In the genomic region with DNA sequence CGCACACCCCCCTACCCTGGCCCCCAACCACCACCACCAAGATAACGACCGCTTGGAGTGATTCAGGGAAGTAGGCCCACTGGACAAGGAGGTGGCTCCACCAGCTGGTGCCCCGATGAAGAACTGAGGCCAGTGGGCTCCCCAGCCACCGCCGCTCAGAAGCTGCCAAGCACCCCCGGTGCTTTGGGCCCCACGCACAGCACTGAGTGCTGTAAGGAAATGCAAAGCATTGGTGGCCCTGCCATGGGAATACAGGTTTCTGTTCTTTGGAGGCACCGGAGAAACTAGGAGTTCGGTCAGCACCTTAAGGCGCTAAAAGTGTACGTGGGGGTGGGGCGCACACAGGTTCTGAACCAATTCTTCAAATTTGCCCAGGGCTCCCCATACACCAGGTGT, we compare ENCODE assay signal across 8 cellular contexts. TPM values are rescaled to one million over a fixed set of nuclear protein-coding genes. Genes with fewer than 3 reads are reported as not detected.
A peak's percentile ranks its signal among the peaks of the same experiment; 100 is the strongest.
DNase-seq lines count a peak whose midpoint lies in the region; ATAC-seq and TF ChIP-seq lines count a peak whose summit lies in the region.

No MANE protein-coding gene starts in this region.

- peak overlapping the region; percentile 83 to 91 (median 86) for H3K4me3 Mint-ChIP-seq in nephron

- peak overlapping the region; percentile 40 to 72 (median 70) for H3K27ac Mint-ChIP-seq in nephron

- peaks cover 25 to 33% (median 29%) of the 10 kb centered on the region in 11 experiments for H3K27me3 ChIP-seq in BLaER1 treated with 17β-estradiol and CSF1 and Interleukin-3, amounts not matched to agents 10 nM and 100 nM
- H3K27me3 ChIP-seq in Panc1 (ENCODE audit: control insufficient read depth, insufficient read depth, low read length) (no peaks in the 10 kb centered on the region), esophagus (ENCODE audit: control insufficient read depth in 1 of 2, insufficient read depth in 2 of 2, low read length in 2 of 2) (no peaks in the 10 kb centered on the region)

- H3K27me3 Mint-ChIP-seq in nephron (ENCODE audit: low read depth) = no peaks in the 10 kb centered on the region

- no TSS peak for BruUV-seq in Panc1 (replicated peaks; lab: Mats Ljungman, UMichigan)

- no peaks in the 10 kb centered on the region for H3K9me3 Mint-ChIP-seq in nephron

- H4K20me1 ChIP-seq in BLaER1 treated with 17β-estradiol and CSF1 and Interleukin-3, amounts not matched to agents 10 nM and 100 nM = peaks cover 0 to 4% (median 0%) of the 10 kb centered on the region in 11 experiments; a peak in 2 of 22 replicates

- 63 to 68% methylated on average over 13 of the region's 13 CpGs for WGBS in esophagus, 2 donors

- no peaks in the 10 kb centered on the region for H3K36me3 Mint-ChIP-seq in nephron (ENCODE audit: low read depth)

- peak overlapping the region; percentile 92 to 99 (median 97) for H3K4me2 ChIP-seq in BLaER1 treated with 17β-estradiol and CSF1 and Interleukin-3, amounts not matched to agents 10 nM and 100 nM

- H3K9me3 ChIP-seq in BLaER1 treated with 17β-estradiol and CSF1 and Interleukin-3, amounts not matched to agents 10 nM and 100 nM (replicated peaks in 1 of 11) = no peaks in the 10 kb centered on the region
- H3K9me3 ChIP-seq in Panc1 (ENCODE audit: control insufficient read depth, insufficient read depth, low read depth, low read length) (no peaks in the 10 kb centered on the region), esophagus (ENCODE audit: control insufficient read depth in 2 of 2, insufficient read depth in 1 of 2, low read depth in 1 of 2, low read length in 1 of 2) (no peaks in the 10 kb centered on the region)

- H3K4me1 ChIP-seq in BLaER1 treated with 17β-estradiol and CSF1 and Interleukin-3, amounts not matched to agents 10 nM and 100 nM = peaks cover 4 to 9% (median 6%) of the 10 kb centered on the region in 10 experiments; a peak in 13 of 20 replicates
- H3K4me1 ChIP-seq in Panc1 (ENCODE audit: control insufficient read depth, insufficient read depth, low read length) (peaks cover 43% of the 10 kb centered on the region), esophagus (ENCODE audit: control insufficient read depth in 2 of 2, insufficient read depth in 2 of 2, low read length in 1 of 2) (peaks cover 0 to 3% of the 10 kb centered on the region in 2 donors)

- peaks cover 46% of the 10 kb centered on the region for H3K4me1 Mint-ChIP-seq in nephron

- H3K27ac ChIP-seq in BLaER1 treated with 17β-estradiol and CSF1 and Interleukin-3, amounts not matched to agents 10 nM and 100 nM = no peak overlapping the region
- H3K27ac ChIP-seq in Panc1 (ENCODE audit: low read length) (peak overlapping the region; percentile 87), esophagus (ENCODE audit: low read depth in 2 of 2, low read length in 1 of 2) (peak overlapping the region in 1 of 2 donors; percentile 16)

- intact Hi-C loops in Panc1 (cut with micrococcal nuclease; ENCODE audit: unreplicated experiment) = loop anchor here (5.0 kb wide), 1 partner anchor 192 kb away; no protein-coding TSS in a partner anchor

- in situ Hi-C loops in Panc1 (cut with HindIII; ENCODE audit: low pct_unique_long_range_greater_than_20kb, low sequenced_read_pairs) = no loop called here

- TF ChIP-seq CTCF in Panc1 (IDR thresholded peaks at IDR 0.05) (peak; percentile 78), nephron (IDR thresholded peaks at IDR 0.05; ENCODE audit: unreplicated experiment in 3 of 3) (no peak)

- H3K9ac ChIP-seq in BLaER1 treated with 17β-estradiol and CSF1 and Interleukin-3, amounts not matched to agents 10 nM and 100 nM = peak overlapping the region in 6 of 11 experiments; percentile 50 to 72 (median 68); a peak in 6 of 22 replicates

- H3K36me3 ChIP-seq in BLaER1 treated with 17β-estradiol and CSF1 and Interleukin-3, amounts not matched to agents 10 nM and 100 nM = no peaks in the 10 kb centered on the region
- H3K36me3 ChIP-seq in Panc1 (ENCODE audit: control insufficient read depth, insufficient read depth, low read length) (peaks cover 5% of the 10 kb centered on the region; the same call in 1 of the 2 replicates), esophagus (ENCODE audit: control insufficient read depth in 2 of 2, insufficient read depth in 2 of 2, low read length in 1 of 2) (no peaks in the 10 kb centered on the region)

- CTCF ChIA-PET in Panc1 (lab: Charles Lee) = interaction anchor here (1.2 to 1.4 kb wide), 2 partner anchors 121 to 128 kb away, joined by 7 to 8 read pairs; a partner anchor contains a TSS

- DNase-seq in Panc1 (ENCODE audit: low read depth, low spot score) = no peak
- DNase-seq in NCI-H82 treated with DMSO at 0.1 percent for 48 hours (lab: John Stamatoyannopoulos, UW; ENCODE audit: unreplicated experiment) = no peak
- no peak for DNase-seq in cerebellar nuclear complex (lab: John Stamatoyannopoulos, UW)

- POLR2A ChIA-PET in Panc1 (lab: Charles Lee) = interaction anchor here (0.6 to 1.4 kb wide), 5 partner anchors 39 to 111 kb away, joined by 3 to 4 read pairs (median 3); no protein-coding TSS in a partner anchor

- H3K4me3 ChIP-seq in BLaER1 treated with 17β-estradiol and CSF1 and Interleukin-3, amounts not matched to agents 10 nM and 100 nM = peak overlapping the region; percentile 57 to 76 (median 64)
- H3K4me3 ChIP-seq in Panc1 (ENCODE audit: low read depth in 2 of 2, low read length in 2 of 2) = peak overlapping the region; percentile 60 to 76
- H3K4me3 ChIP-seq in esophagus (ENCODE audit: low read depth in 1 of 2, low read length in 2 of 2) = peak overlapping the region; percentile 60 to 67

- ATAC-seq in Panc1 (peak; percentile 41), HG03139 (IDR thresholded peaks at IDR 0.05; ENCODE audit: unreplicated experiment) (no peak), HG03108 (IDR thresholded peaks at IDR 0.05; ENCODE audit: unreplicated experiment) (no peak)

RNA-seq across cellular contexts. Expression of a gene that starts 0.7 kb away (rescaled TPM):
- total RNA-seq in Panc1 (2021; ENCODE audit: unreplicated experiment) = 355 TPM
- polyA plus RNA-seq in Panc1 (2012; ENCODE audit: insufficient read length) = 307 TPM
- polyA plus RNA-seq in esophagus = 1 to 10 TPM; 1.2 to 5.3 TPM
